ENCODE assay signal across 6 cellular contexts in the genomic region with DNA sequence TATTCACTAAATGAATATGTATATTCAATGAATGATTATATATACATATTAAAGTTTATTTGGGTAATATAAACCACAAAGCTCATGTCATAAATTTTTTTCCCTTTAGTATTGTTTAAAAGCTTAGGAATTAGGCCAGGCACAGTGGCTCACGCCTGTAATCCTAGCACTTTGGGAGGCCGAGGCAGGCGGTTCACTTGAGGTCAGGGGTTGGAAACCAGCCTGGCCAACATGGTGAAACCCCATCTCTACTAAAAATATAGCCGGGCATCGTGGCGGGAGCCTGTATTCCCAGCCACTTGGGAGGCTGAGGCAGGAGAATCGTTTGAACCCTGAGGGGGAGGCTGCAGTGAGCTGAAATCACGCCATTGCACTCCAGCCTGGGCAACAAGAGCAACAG. TPM values are rescaled to one million over a fixed set of nuclear protein-coding genes. Genes with fewer than 3 reads are reported as not detected.
DNase-seq lines count a peak whose midpoint lies in the region; ATAC-seq and TF ChIP-seq lines count a peak whose summit lies in the region.
"Not testable (repeated sequence)": the region's sequence is repeated elsewhere in the genome, so short reads cannot be mapped to it uniquely, and the experiment has no call there.

No MANE protein-coding gene starts in this region.

- H3K27ac ChIP-seq in MM.1S (ENCODE audit: low read length) (peak overlapping the region; percentile 80; the same call in 1 of the 2 replicates), ascending aorta (peak overlapping the region; percentile 6 to 22), heart right ventricle (peak overlapping the region; percentile 6 to 86 (median 67)), right cardiac atrium (ENCODE audit: low read length) (peak overlapping the region; percentile 88), psoas muscle (peak overlapping the region; percentile 98), skeletal muscle tissue (ENCODE audit: low read depth, low read length) (peak overlapping the region; percentile 92)

- not testable (repeated sequence) for ATAC-seq in heart right ventricle, right cardiac atrium
- ATAC-seq in psoas muscle, result peak; percentile 31 to 63 (median 48)

- not testable (repeated sequence) for H2AFZ ChIP-seq in MM.1S (ENCODE audit: low read length)

- peaks cover 23% of the 10 kb centered on the region for H3F3A ChIP-seq in MM.1S (ENCODE audit: insufficient read depth, low read length)

- H3K27me3 ChIP-seq in MM.1S (replicated peaks; ENCODE audit: insufficient read depth, low read length); ascending aorta; heart right ventricle; right cardiac atrium (ENCODE audit: control insufficient read depth, insufficient read depth); psoas muscle (ENCODE audit: insufficient read depth in 3 of 3, low read length in 2 of 3); skeletal muscle tissue (ENCODE audit: control insufficient read depth in 3 of 3, insufficient read depth in 3 of 3, low read length in 3 of 3): not testable (repeated sequence)

- H3K9ac ChIP-seq in MM.1S (ENCODE audit: low read length); skeletal muscle tissue (ENCODE audit: low read depth in 1 of 3, low read length in 3 of 3): not testable (repeated sequence)

- H3K4me2 ChIP-seq in MM.1S (ENCODE audit: low read depth, low read length), result peak overlapping the region; percentile 52; the same call in 1 of the 2 replicates

- not testable (repeated sequence) for DNase-seq in MM.1S; ascending aorta (ENCODE audit: low spot score in 2 of 2); heart right ventricle; right cardiac atrium
- DNase-seq in psoas muscle, result peak; percentile 21 to 78

- not testable (repeated sequence) for H3K4me3 ChIP-seq in MM.1S (ENCODE audit: low read length); ascending aorta; heart right ventricle; right cardiac atrium (ENCODE audit: low read length); skeletal muscle tissue (ENCODE audit: low read length in 3 of 3)
- peak overlapping the region; percentile 6 for H3K4me3 ChIP-seq in psoas muscle

- H3K4me1 ChIP-seq in MM.1S (ENCODE audit: low read length), result peaks cover 48% of the 10 kb centered on the region
- H3K4me1 ChIP-seq in ascending aorta, result peaks cover 12 to 30% of the 10 kb centered on the region in 2 donors
- H3K4me1 ChIP-seq in heart right ventricle, result peaks cover 0 to 87% (median 58%) of the 10 kb centered on the region in 9 donors
- H3K4me1 ChIP-seq in right cardiac atrium (ENCODE audit: control insufficient read depth, insufficient read depth, low read length), result not testable (repeated sequence)
- H3K4me1 ChIP-seq in psoas muscle, result peaks cover 65% of the 10 kb centered on the region
- peaks cover 24 to 42% (median 38%) of the 10 kb centered on the region in 3 donors for H3K4me1 ChIP-seq in skeletal muscle tissue (ENCODE audit: control insufficient read depth in 3 of 3, insufficient read depth in 3 of 3, low read length in 3 of 3)

- not testable (repeated sequence) for H3K9me3 ChIP-seq in MM.1S (replicated peaks; ENCODE audit: insufficient read depth, low read length); ascending aorta; heart right ventricle; right cardiac atrium (ENCODE audit: control insufficient read depth, low read length); psoas muscle; skeletal muscle tissue (ENCODE audit: control insufficient read depth in 3 of 3, low read length in 3 of 3)

- not testable (repeated sequence) for H4K20me1 ChIP-seq in MM.1S (ENCODE audit: insufficient read depth, low read length)

- H3K9me2 ChIP-seq in MM.1S (replicated peaks; ENCODE audit: insufficient read depth, low read length), result not testable (repeated sequence)

- TF ChIP-seq CTCF in MM.1S (IDR thresholded peaks at IDR 0.05; ENCODE audit: low read length); ascending aorta (IDR thresholded peaks at IDR 0.05); heart right ventricle (IDR thresholded peaks at IDR 0.05); psoas muscle (IDR thresholded peaks at IDR 0.05): not testable (repeated sequence)

- H3K36me3 ChIP-seq in MM.1S (replicated peaks; ENCODE audit: insufficient read depth, low read length); ascending aorta; skeletal muscle tissue (ENCODE audit: control insufficient read depth in 3 of 3, insufficient read depth in 3 of 3, low read length in 3 of 3): not testable (repeated sequence)
- H3K36me3 ChIP-seq in heart right ventricle, result peaks cover 0 to 20% (median 0%) of the 10 kb centered on the region in 9 donors
- peaks cover 0 to 14% of the 10 kb centered on the region in 2 donors for H3K36me3 ChIP-seq in psoas muscle (ENCODE audit: insufficient read depth in 1 of 2, low read depth in 1 of 2)

- H3K79me2 ChIP-seq in MM.1S (ENCODE audit: low read length), result peaks cover 95% of the 10 kb centered on the region

- WGBS in heart right ventricle, 2 donors, result 54 to 64% methylated on average over 8 of the region's 8 CpGs
- 70% methylated on average over 8 of the region's 8 CpGs for WGBS in right cardiac atrium
- WGBS in psoas muscle, 3 donors, result 28 to 42% (median 35%) methylated on average over 8 of the region's 8 CpGs

- intact Hi-C loops in ascending aorta (cut with DNase I), result loop anchor here (5.0 kb wide), 1 partner anchor 527 kb away; no protein-coding TSS in a partner anchor
- intact Hi-C loops in heart right ventricle (cut with DNase I); right cardiac atrium (cut with DNase I); psoas muscle (cut with DNase I): not testable (repeated sequence)

RNA-seq across cellular contexts. Expression of a gene that starts 10.5 kb away (rescaled TPM):
- total RNA-seq in ascending aorta (49.0 TPM), heart right ventricle (10 to 100 TPM; 30.4 to 62.8 (median 37.7) TPM), right cardiac atrium (10 to 100 TPM; 26.5 to 60.5 (median 41.2) TPM), psoas muscle (100 to 1,000 TPM in 2 of 4 donors, 10 to 100 TPM in 2; 44.4 to 113 (median 95.5) TPM), skeletal muscle tissue (68.4 TPM)
- polyA plus RNA-seq in heart right ventricle (10 to 100 TPM; 16.2 to 51.0 TPM), right cardiac atrium (40.8 TPM), psoas muscle (100 to 1,000 TPM in 2 of 3 donors, 10 to 100 TPM in 1; 15.1 to 176 (median 101) TPM)

RNA-seq across cellular contexts. Expression of a gene that starts 11.2 kb away (rescaled TPM):
- total RNA-seq in ascending aorta (1.1 TPM), heart right ventricle (10 to 100 TPM in 5 of 10 donors, 1 to 10 TPM in 5; 6.0 to 11.4 (median 9.6) TPM), right cardiac atrium (10 to 100 TPM in 1 of 4 donors, 1 to 10 TPM in 3; 7.1 to 10.4 (median 9.1) TPM), psoas muscle (1 to 10 TPM; 6.4 to 8.6 (median 6.5) TPM), skeletal muscle tissue (20.4 TPM)
- polyA plus RNA-seq in heart right ventricle (10 to 100 TPM in 1 of 2 donors, 1 to 10 TPM in 1; 4.2 to 17.4 TPM), right cardiac atrium (8.2 TPM), psoas muscle (10 to 100 TPM in 1 of 3 donors, 1 to 10 TPM in 2; 5.1 to 20.7 (median 6.0) TPM)

Comparison
In these comparisons a context has a peak if more than half of its experiments do, and no peak if none do; other contexts are left out.
1. H3K27ac ChIP-seq: peak in every context shown above with its lines; median percentile 98 in psoas muscle; 92 in skeletal muscle tissue; 88 in right cardiac atrium; 80 in MM.1S; 67 in heart right ventricle; 14 in ascending aorta.